Comparison of ENCODE assay signal across 31 cellular contexts in the genomic region with DNA sequence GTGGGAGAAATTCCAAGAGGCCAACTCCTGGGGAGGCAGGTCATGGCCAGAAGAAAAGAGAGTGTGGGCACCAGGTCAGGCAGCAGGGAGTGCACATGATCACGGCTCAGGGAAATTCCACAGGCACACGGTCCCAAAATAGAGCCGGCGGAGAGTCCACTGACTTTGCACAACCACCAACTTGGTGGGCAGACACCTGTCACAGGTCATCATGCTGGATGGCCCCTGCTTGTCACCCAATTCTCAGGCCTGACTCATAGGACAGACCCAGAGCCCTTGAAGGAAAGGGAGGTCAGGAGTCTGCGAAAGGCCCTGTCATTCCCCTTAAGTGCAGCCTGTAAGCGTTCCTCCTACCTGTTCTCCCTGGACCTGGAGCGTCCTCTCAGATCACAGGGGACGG. TPM values are rescaled to one million over a fixed set of nuclear protein-coding genes. Genes with fewer than 3 reads are reported as not detected.
DNase-seq lines count a peak whose midpoint lies in the region; ATAC-seq, FAIRE-seq and TF ChIP-seq lines count a peak whose summit lies in the region.
"Had no signal": no experiment of that assay in that cellular context is flagged by ENCODE, and none has a peak within 500 bp of the region (broad histone marks: within the 10 kb centered on the region; RNA-seq: fewer than 3 reads in every experiment).

No MANE protein-coding gene starts in this region.

- FAIRE-seq in H1 (lab: Jason Lieb, UNC) = no peak
- FAIRE-seq: GM12891, GM19239, H54 had no signal

- POLR2A ChIA-PET in H1 (lab: Charles Lee; ENCODE audit: partially characterized antibody) = no interaction called here
- POLR2A ChIA-PET in activated CD4-positive, alpha-beta memory T cell treated with anti-CD3 and anti-CD28 coated beads, Interleukin-2, amount 10 ng/mL, durations not matched to agents 7 days and 5 days (lab: Charles Lee) = no interaction called here

- H3K4me3 Mint-ChIP-seq in activated CD4-positive, alpha-beta memory T cell treated with anti-CD3 and anti-CD28 coated beads, Interleukin-2, amount 10 ng/mL, durations not matched to agents 7 days and 5 days = no peak overlapping the region
- H3K4me3 Mint-ChIP-seq: CD14-positive monocyte; CD8-positive, alpha-beta memory T cell; IgD-negative memory B cell had no signal

- no peak for TF ChIP-seq CTCF in H1 (IDR thresholded peaks at IDR 0.05; ENCODE audit: control extremely low read depth in 1 of 3, insufficient read depth in 1 of 3, low read depth in 1 of 3, low read length in 3 of 3)

- H3K4me3 ChIP-seq in H1 (ENCODE audit: extremely low read depth in 1 of 4, insufficient read depth in 2 of 4, low read depth in 3 of 4, low read length in 4 of 4) = no peak overlapping the region
- no peak overlapping the region for H3K4me3 ChIP-seq in skeletal muscle tissue (ENCODE audit: low read length in 3 of 3)
- H3K4me3 ChIP-seq: PC-9 had no signal

- H3K27me3 ChIP-seq in H1 (replicated peaks in 1 of 4; ENCODE audit: control insufficient read depth in 3 of 4, extremely low read depth in 1 of 4, insufficient read depth in 3 of 4, low read length in 3 of 4) = peaks cover 0 to 2% (median 0%) of the 10 kb centered on the region in 4 experiments; a peak in 1 of 7 replicates
- H3K27me3 ChIP-seq in skeletal muscle tissue (ENCODE audit: control insufficient read depth in 3 of 3, insufficient read depth in 3 of 3, low read length in 3 of 3) = no peaks in the 10 kb centered on the region

- H4K91ac ChIP-seq in H1 (replicated peaks; ENCODE audit: insufficient read length, low read length) = no peak overlapping the region

- H2BK120ac ChIP-seq in H1 (replicated peaks; ENCODE audit: low read depth, low read length) = no peak overlapping the region

- no peaks in the 10 kb centered on the region for H3K9me3 Mint-ChIP-seq in activated CD4-positive, alpha-beta memory T cell treated with anti-CD3 and anti-CD28 coated beads, Interleukin-2, amount 10 ng/mL, durations not matched to agents 7 days and 5 days
- H3K9me3 Mint-ChIP-seq: CD8-positive, alpha-beta memory T cell; IgD-negative memory B cell had no signal

- H4K5ac ChIP-seq in H1 (ENCODE audit: insufficient read length, low read depth, low read length) = no peak overlapping the region

- peaks cover 0 to 3% (median 0%) of the 10 kb centered on the region in 4 experiments; a peak in 1 of 7 replicates for H3K4me1 ChIP-seq in H1 (replicated peaks in 1 of 4; ENCODE audit: control insufficient read depth in 3 of 4, insufficient read depth in 4 of 4, low read length in 3 of 4)
- H3K4me1 ChIP-seq in skeletal muscle tissue (ENCODE audit: control insufficient read depth in 3 of 3, insufficient read depth in 3 of 3, low read length in 3 of 3) = peaks cover 25 to 41% (median 31%) of the 10 kb centered on the region in 3 donors
- H3K4me1 ChIP-seq: BE2C had no signal

- WGBS in H1 (ENCODE audit: extremely low coverage in 1 of 2, insufficient coverage in 1 of 2, insufficient read length in 1 of 2, insufficient replicate concordance in 2 of 2, low coverage in 1 of 2, low lambda C conversion rate in 2 of 2, missing lambda C conversion rate in 1 of 2), 2 experiments = 90% methylated on average over 8 of the region's 8 CpGs; no CpG with 5 or more reads in 1 of the 2 experiments

- H3K18ac ChIP-seq in H1 (ENCODE audit: extremely low read depth, low read length) = no peak overlapping the region

- H3K36me3 ChIP-seq in H1 (ENCODE audit: control insufficient read depth in 2 of 4, insufficient read depth in 4 of 4, low read length in 3 of 4) (no peaks in the 10 kb centered on the region; a peak in 1 of 8 replicates), skeletal muscle tissue (ENCODE audit: control insufficient read depth in 3 of 3, insufficient read depth in 3 of 3, low read length in 3 of 3) (peaks cover 9 to 14% (median 13%) of the 10 kb centered on the region in 3 donors)
- H3K36me3 ChIP-seq: BE2C had no signal

- TF ChIP-seq POLR2A in H1 (IDR thresholded peaks at IDR 0.05; ENCODE audit: control extremely low read depth in 1 of 2, low read depth in 2 of 2, low read length in 2 of 2) = no peak

- H4K8ac ChIP-seq in H1 (ENCODE audit: extremely low read depth, insufficient read depth, low read length) = no peak overlapping the region

- no peaks in the 10 kb centered on the region for H3K79me1 ChIP-seq in H1 (ENCODE audit: low read depth, low read length)

- peaks cover 16% of the 10 kb centered on the region for H3K4me1 Mint-ChIP-seq in activated CD4-positive, alpha-beta memory T cell treated with anti-CD3 and anti-CD28 coated beads, Interleukin-2, amount 10 ng/mL, durations not matched to agents 7 days and 5 days

- no peak for ATAC-seq in GM19463 (IDR thresholded peaks at IDR 0.05; ENCODE audit: unreplicated experiment)

- H2AK5ac ChIP-seq in H1 (ENCODE audit: low read depth, low read length) = no peak overlapping the region

- CTCF ChIA-PET in H1 (lab: Charles Lee; ENCODE audit: partially characterized antibody) = interaction anchor here (1.5 to 4.1 kb wide), 4 partner anchors 13 to 27 kb away, joined by 3 to 24 read pairs (median 8); a partner anchor contains a TSS
- CTCF ChIA-PET in activated CD4-positive, alpha-beta memory T cell treated with anti-CD3 and anti-CD28 coated beads, Interleukin-2, amount 10 ng/mL, durations not matched to agents 7 days and 5 days (lab: Charles Lee) = no interaction called here

- TF ChIP-seq EP300 in H1 (IDR thresholded peaks at IDR 0.05; ENCODE audit: borderline replicate concordance in 1 of 2, low read depth in 2 of 2, low read length in 2 of 2) = no peak

- H3K4me2 ChIP-seq in H1 (ENCODE audit: insufficient read depth in 1 of 2, low read depth in 2 of 2, low read length in 2 of 2) = no peak overlapping the region
- H3K4me2 ChIP-seq: KMS-11, PC-9 had no signal

- peak; percentile 49 for DNase-seq in activated effector memory CD4-positive, alpha-beta T cell treated with anti-CD3 and anti-CD28 coated beads, Interleukin-2, amount 50 U/mL, for 16 hours
- DNase-seq in activated effector memory CD4-positive, alpha-beta T cell treated with Interleukin-2 at 50 U/mL for 16 hours = no peak
- DNase-seq in H1 (ENCODE audit: low read depth in 1 of 2, low spot score in 2 of 2) (no peak), islet precursor cell (peak; percentile 42), RPMI8226 (no peak)
- no peak for DNase-seq in activated CD4-positive, alpha-beta memory T cell treated with anti-CD3 and anti-CD28 coated beads, Interleukin-2, amount 10 ng/mL, durations not matched to agents 7 days and 5 days
- DNase-seq: 8988T; ACHN; BE2C; CD8-positive, alpha-beta memory T cell; DMS 273 treated with DMSO at 0.1 percent for 48 hours; DMS79 treated with DMSO at 0.1 percent for 48 hours; GF-D8; NCI-H1092; NCI-H1417 treated with DMSO at 0.1 percent for 48 hours; NCI-H1694 treated with DMSO at 0.1 percent for 48 hours; NCI-H2081; NCI-H2227 treated with DMSO at 0.1 percent for 48 hours; NCI-H526 treated with DMSO at 0.1 percent for 48 hours; PC-9; SHP77 treated with DMSO at 0.1 percent for 48 hours had no signal

- H3K79me2 ChIP-seq in H1 (ENCODE audit: control insufficient read depth in 1 of 2, insufficient read depth in 2 of 2, low read length in 2 of 2) = no peaks in the 10 kb centered on the region

- no peak overlapping the region for H2BK20ac ChIP-seq in H1 (ENCODE audit: low read length)

- H3K56ac ChIP-seq in H1 (replicated peaks; ENCODE audit: insufficient read length, low read depth, low read length) = no peak overlapping the region

- no peaks in the 10 kb centered on the region for H3K9me3 ChIP-seq in H1 (ENCODE audit: insufficient read depth in 2 of 2, low read depth in 1 of 2, low read length in 1 of 2)
- H3K9me3 ChIP-seq in skeletal muscle tissue (ENCODE audit: control insufficient read depth in 3 of 3, low read length in 3 of 3) = no peaks in the 10 kb centered on the region
- H3K9me3 ChIP-seq: BE2C had no signal

- no peak for TF ChIP-seq RAD21 in H1 (IDR thresholded peaks at IDR 0.05 in 1 of 2, conservative IDR thresholded peaks at IDR 0.05 in 1 of 2; ENCODE audit: low read depth in 2 of 2, low read length in 2 of 2)

- no peaks in the 10 kb centered on the region for H4K20me1 ChIP-seq in H1 (replicated peaks in 1 of 2; ENCODE audit: control insufficient read depth in 1 of 2, insufficient read depth in 2 of 2, low read length in 2 of 2)

- H3K9ac ChIP-seq in H1 (replicated peaks in 1 of 4; ENCODE audit: extremely low read depth in 1 of 4, low read depth in 3 of 4, low read length in 3 of 4) (no peak overlapping the region), skeletal muscle tissue (ENCODE audit: low read depth in 1 of 3, low read length in 3 of 3) (peak overlapping the region in 1 of 3 donors; percentile 69)
- H3K9ac ChIP-seq: KMS-11 had no signal

- no peak overlapping the region for H3K27ac Mint-ChIP-seq in activated CD4-positive, alpha-beta memory T cell treated with anti-CD3 and anti-CD28 coated beads, Interleukin-2, amount 10 ng/mL, durations not matched to agents 7 days and 5 days

- H3K23ac ChIP-seq in H1 (ENCODE audit: insufficient read length) = no peak overlapping the region

- no peak overlapping the region for H2BK15ac ChIP-seq in H1 (ENCODE audit: low read length)

- no peak overlapping the region for H3K14ac ChIP-seq in H1 (ENCODE audit: insufficient read length)

- H2AFZ ChIP-seq in H1 (ENCODE audit: low read length) = no peak overlapping the region
- H2AFZ ChIP-seq: PC-9 had no signal

- H3K27me3 Mint-ChIP-seq in activated CD4-positive, alpha-beta memory T cell treated with anti-CD3 and anti-CD28 coated beads, Interleukin-2, amount 10 ng/mL, durations not matched to agents 7 days and 5 days = peaks cover 17% of the 10 kb centered on the region
- H3K27me3 Mint-ChIP-seq: IgD-negative memory B cell had no signal

- 0 out of 2 replicates have a peak overlapping the region, but pooled peaks have one; percentile 9 for H2BK12ac ChIP-seq in H1 (ENCODE audit: low read depth, low read length)

- H3K27ac ChIP-seq in H1 (ENCODE audit: low read depth, low read length) = no peak overlapping the region
- H3K27ac ChIP-seq in skeletal muscle tissue (ENCODE audit: low read depth, low read length) = peak overlapping the region; percentile 80
- H3K27ac ChIP-seq: KMS-11, PC-9 had no signal

- no peak overlapping the region for H2BK5ac ChIP-seq in H1 (ENCODE audit: low read depth, low read length)

- H3K23me2 ChIP-seq in H1 (ENCODE audit: low read depth, low read length) = no peaks in the 10 kb centered on the region

- peaks cover 30% of the 10 kb centered on the region for H3K36me3 Mint-ChIP-seq in activated CD4-positive, alpha-beta memory T cell treated with anti-CD3 and anti-CD28 coated beads, Interleukin-2, amount 10 ng/mL, durations not matched to agents 7 days and 5 days (ENCODE audit: low read depth)

- no peak overlapping the region for H3K4ac ChIP-seq in H1 (replicated peaks; ENCODE audit: insufficient read length, low read depth, low read length)

RNA-seq across cellular contexts. Expression of a gene that starts 15.8 kb away (rescaled TPM):
- total RNA-seq in H1 (2021; fragmentation: NEBNext Ultra II Directional; extraction: Animal tissue kit (Norgen Biotek cat#: 25700)) = 11.0 and 12.0 TPM in 2 replicates
- polyA plus RNA-seq in H1 (2011; rRNA removed) = 7.8 and 8.1 TPM in 2 replicates
- 10.3 TPM for polyA plus RNA-seq in H1 (2011; cell fraction: cytosol; rRNA removed)
- polyA plus RNA-seq in H1 (2011; cell fraction: nucleus; rRNA removed) = 14.1 TPM
- 13.9 to 18.7 TPM (median 16.3 TPM) in 4 replicates for polyA plus RNA-seq in H1 (2012, experiment 1 of 2)
- 3.6 TPM for polyA plus RNA-seq in H1 (2012, experiment 2 of 2)
- polyA plus RNA-seq in H1 (2013, experiment 1 of 2) = 5.3 TPM
- polyA plus RNA-seq in H1 (2013, experiment 2 of 2) = 4.5 TPM
- 16.0 and 25.7 TPM in 2 replicates for polyA minus RNA-seq in H1 (2011; rRNA and poly(A)+ RNA removed)
- 7.4 TPM for polyA minus RNA-seq in H1 (2011; cell fraction: cytosol; rRNA and poly(A)+ RNA removed)
- polyA minus RNA-seq in H1 (2011; cell fraction: nucleus; rRNA and poly(A)+ RNA removed) = 8.8 TPM
- total RNA-seq in skeletal muscle tissue = 21.4 TPM
- total RNA-seq in activated CD4-positive, alpha-beta memory T cell treated with anti-CD3 and anti-CD28 coated beads, Interleukin-2, amount 10 ng/mL, durations not matched to agents 7 days and 5 days = 10 to 100 TPM; 82.3 to 83.0 TPM

RNA-seq across cellular contexts. Expression of a gene that starts 21.9 kb away (rescaled TPM):
- total RNA-seq in H1 (2021; fragmentation: NEBNext Ultra II Directional; extraction: Animal tissue kit (Norgen Biotek cat#: 25700)) = not detected in 2 replicates
- polyA plus RNA-seq in H1 (2011; rRNA removed) = 0.02 TPM in 1 of 2 replicates, not detected in the other
- polyA plus RNA-seq in H1 (2011; cell fraction: cytosol; rRNA removed) = not detected
- polyA plus RNA-seq in H1 (2011; cell fraction: nucleus; rRNA removed) = not detected
- not detected in 4 replicates for polyA plus RNA-seq in H1 (2012, experiment 1 of 2)
- polyA plus RNA-seq in H1 (2012, experiment 2 of 2) = 0.08 TPM
- not detected for polyA plus RNA-seq in H1 (2013, experiment 1 of 2)
- 0.02 TPM for polyA plus RNA-seq in H1 (2013, experiment 2 of 2)
- 0.66 TPM in 1 of 2 replicates, not detected in the other for polyA minus RNA-seq in H1 (2011; rRNA and poly(A)+ RNA removed)
- not detected for polyA minus RNA-seq in H1 (2011; cell fraction: cytosol; rRNA and poly(A)+ RNA removed)
- polyA minus RNA-seq in H1 (2011; cell fraction: nucleus; rRNA and poly(A)+ RNA removed) = not detected
- total RNA-seq in skeletal muscle tissue = 21.4 TPM
- total RNA-seq in activated CD4-positive, alpha-beta memory T cell treated with anti-CD3 and anti-CD28 coated beads, Interleukin-2, amount 10 ng/mL, durations not matched to agents 7 days and 5 days = 1 to 10 TPM; 7.5 to 7.6 TPM
- total RNA-seq: NCI-H460, PC-9, RPMI7951 had no signal
- polyA plus RNA-seq: CD8-positive, alpha-beta memory T cell; IgD-negative memory B cell had no signal

RNA-seq across cellular contexts. Expression of a gene that starts 29.4 kb away (rescaled TPM):
- not detected in 2 replicates for total RNA-seq in H1 (2021; fragmentation: NEBNext Ultra II Directional; extraction: Animal tissue kit (Norgen Biotek cat#: 25700))
- polyA plus RNA-seq in H1 (2011; rRNA removed) = not detected in 2 replicates
- polyA plus RNA-seq in H1 (2011; cell fraction: cytosol; rRNA removed) = 0.05 TPM
- polyA plus RNA-seq in H1 (2011; cell fraction: nucleus; rRNA removed) = not detected
- polyA plus RNA-seq in H1 (2012, experiment 1 of 2) = not detected in 4 replicates
- not detected for polyA plus RNA-seq in H1 (2012, experiment 2 of 2)
- polyA plus RNA-seq in H1 (2013, experiment 1 of 2) = not detected
- not detected for polyA plus RNA-seq in H1 (2013, experiment 2 of 2)
- polyA minus RNA-seq in H1 (2011; rRNA and poly(A)+ RNA removed) = not detected in 2 replicates
- polyA minus RNA-seq in H1 (2011; cell fraction: cytosol; rRNA and poly(A)+ RNA removed) = not detected
- polyA minus RNA-seq in H1 (2011; cell fraction: nucleus; rRNA and poly(A)+ RNA removed) = not detected
- total RNA-seq in skeletal muscle tissue = 4.7 TPM
- total RNA-seq in activated CD4-positive, alpha-beta memory T cell treated with anti-CD3 and anti-CD28 coated beads, Interleukin-2, amount 10 ng/mL, durations not matched to agents 7 days and 5 days = 10 to 100 TPM; 63.0 to 64.0 TPM

Comparison
In these comparisons a context has a peak if more than half of its experiments do, and no peak if none do; other contexts are left out.
1. DNase-seq: peak in activated effector memory CD4-positive, alpha-beta T cell treated with anti-CD3 and anti-CD28 coated beads, Interleukin-2, amount 50 U/mL, for 16 hours (single experiment) and islet precursor cell (single experiment); none in activated effector memory CD4-positive, alpha-beta T cell treated with Interleukin-2 at 50 U/mL for 16 hours (single experiment), H1 (0 of 2), activated CD4-positive, alpha-beta memory T cell treated with anti-CD3 and anti-CD28 coated beads, Interleukin-2, amount 10 ng/mL, durations not matched to agents 7 days and 5 days (single experiment) and RPMI8226 (single experiment).
2. RNA of a gene that starts 29.4 kb away (total RNA-seq): 63.0 to 64.0 TPM in activated CD4-positive, alpha-beta memory T cell treated with anti-CD3 and anti-CD28 coated beads, Interleukin-2, amount 10 ng/mL, durations not matched to agents 7 days and 5 days; 4.7 TPM in skeletal muscle tissue (single experiment) and not detected in H1; every median in the first group is over 10 times any median in the second.